4 cellular contexts compared by ENCODE assay signal in genomic region chr3:100667316-100667715, GRCh38. TPM values are rescaled to one million over a fixed set of nuclear protein-coding genes. Genes with fewer than 3 reads are reported as not detected.
"Had no signal": no experiment of that assay in that cellular context is flagged by ENCODE, and none has a peak within 500 bp of the region (broad histone marks: within the 10 kb centered on the region; RNA-seq: fewer than 3 reads in every experiment).

No MANE protein-coding gene starts in this region.

RNA-seq across cellular contexts. Expression of gene ADGRG7, which starts 57.9 kb away (rescaled TPM):
- total RNA-seq: HepG2, HT1080, IMR-90 had no signal
- polyA plus RNA-seq: HepG2, IgD-negative memory B cell, IMR-90 had no signal
